ENCODE assay signal across 30 cellular contexts in genomic region chr18:3233004-3233403, GRCh38.
"Had no signal": no experiment of that assay in that cellular context is flagged by ENCODE, and none has a peak within 500 bp of the region (broad histone marks: within the 10 kb centered on the region; RNA-seq: fewer than 3 reads in every experiment).

No MANE protein-coding gene starts in this region.

- ATAC-seq: activated CD4-positive, CD25-positive, alpha-beta regulatory T cell treated with anti-CD3 and anti-CD28 coated beads, Interleukin-2, amount 50 U/mL, for 24 hours; activated CD8-positive, alpha-beta T cell treated with anti-CD3 and anti-CD28 coated beads for 36 hours; activated naive CD8-positive, alpha-beta T cell treated with anti-CD3 and anti-CD28 coated beads, Interleukin-2, amount 50 U/mL, for 24 hours; activated T-cell treated with anti-CD3 and anti-CD28 coated beads, Interleukin-2, amount 50 U/mL, for 4 hours; activated T-helper 17 cell treated with anti-CD3 and anti-CD28 coated beads, Interleukin-2, amount 50 U/mL, for 72 hours; effector memory CD8-positive, alpha-beta T cell; foreskin keratinocyte; T-helper 17 cell had no signal

- H3K4me3 ChIP-seq: adrenal gland, coronary artery, esophagus muscularis mucosa, gastrocnemius medialis had no signal

- H3K9me3 ChIP-seq: adrenal gland, esophagus muscularis mucosa, gastrocnemius medialis had no signal

- H3K4me1 ChIP-seq: esophagus muscularis mucosa had no signal

- H3K27me3 ChIP-seq: adrenal gland, esophagus muscularis mucosa, foreskin keratinocyte, gastrocnemius medialis had no signal

- H3K36me3 ChIP-seq: adrenal gland, esophagus muscularis mucosa, gastrocnemius medialis, WERI-Rb-1 had no signal

- DNase-seq: activated B cell treated with CpG ODN at 0.5 μM for 24 hours; activated CD4-positive, alpha-beta T cell treated with anti-CD3 and anti-CD28 coated beads for 48 hours; activated CD4-positive, alpha-beta T cell treated with anti-CD3 and anti-CD28 coated beads, Interleukin-2, amount 50 U/mL, for 1 hour; activated CD4-positive, alpha-beta T cell treated with anti-CD3 and anti-CD28 coated beads, Interleukin-2, amount 50 U/mL, for 48 hours; activated CD8-positive, alpha-beta memory T cell treated with anti-CD3 and anti-CD28 coated beads for 24 hours; activated CD8-positive, alpha-beta T cell treated with anti-CD3 and anti-CD28 coated beads for 36 hours; activated effector memory CD4-positive, alpha-beta T cell treated with Interleukin-2 at 50 U/mL for 16 hours; activated gamma-delta T cell treated with Interleukin-2 at 50 U/mL for 16 hours; activated naive CD4-positive, alpha-beta T cell treated with Interleukin-2 at 50 U/mL for 16 hours; activated naive CD8-positive, alpha-beta T cell treated with anti-CD3 and anti-CD28 coated beads for 36 hours; activated naive CD8-positive, alpha-beta T cell treated with anti-CD3 and anti-CD28 coated beads, Interleukin-2, amount 50 U/mL, for 24 hours; activated T-cell treated with anti-CD3 and anti-CD28 coated beads, Interleukin-2, amount 50 U/mL, for 4 hours; adrenal gland; amygdala; aorta; dermis blood vessel endothelial cell; effector CD4-positive, alpha-beta T cell; effector memory CD8-positive, alpha-beta T cell; erythroblast; foreskin keratinocyte; gastrocnemius medialis; glutamatergic neuron; T-helper 1 cell; T-helper 17 cell; T1000; WERI-Rb-1 had no signal

- H3K27ac ChIP-seq: adrenal gland, coronary artery, esophagus muscularis mucosa, foreskin keratinocyte, gastrocnemius medialis, WERI-Rb-1 had no signal
